8 cellular contexts compared by ENCODE assay signal in genomic region chr10:29658984-29659769, GRCh38. TPM values are rescaled to one million over a fixed set of nuclear protein-coding genes. Genes with fewer than 3 reads are reported as not detected.
DNase-seq lines count a peak whose midpoint lies in the region; ATAC-seq and TF ChIP-seq lines count a peak whose summit lies in the region.

No MANE protein-coding gene starts in this region.

- no peaks in the 10 kb centered on the region for H3K36me3 ChIP-seq in hepatocyte (replicated peaks; ENCODE audit: insufficient read depth, low read depth)

- H4K20me1 ChIP-seq in hepatocyte (ENCODE audit: insufficient read depth, poor library complexity, severe bottlenecking): no peaks in the 10 kb centered on the region

- WGBS in hepatocyte (ENCODE audit: low lambda C conversion rate, missing lambda C conversion rate): 41% methylated on average over 9 of the region's 9 CpGs

- H3K36me3 Mint-ChIP-seq in activated naive CD4-positive, alpha-beta T cell treated with anti-CD3 and anti-CD28 coated beads, Interleukin-2, amount 50 U/mL, for 72 hours: peaks cover 19 to 40% of the 10 kb centered on the region in 2 donors

- peak overlapping the region; percentile 83 for H3K27ac ChIP-seq in hepatocyte

- H3K79me2 ChIP-seq in hepatocyte: peaks cover 31% of the 10 kb centered on the region

- H3K9me2 ChIP-seq in hepatocyte (replicated peaks; ENCODE audit: insufficient read depth): no peaks in the 10 kb centered on the region

- H3K4me2 ChIP-seq in hepatocyte: peak overlapping the region; percentile 51

- no peaks in the 10 kb centered on the region for H3K9me3 ChIP-seq in hepatocyte (ENCODE audit: low read depth)

- no peak overlapping the region for H3K4me3 ChIP-seq in hepatocyte

- H3K27ac Mint-ChIP-seq in activated naive CD4-positive, alpha-beta T cell treated with anti-CD3 and anti-CD28 coated beads, Interleukin-2, amount 50 U/mL, for 72 hours: peak overlapping the region in 1 of 2 donors; percentile 43

- no peaks in the 10 kb centered on the region for H3K27me3 ChIP-seq in hepatocyte

- peaks cover 22% of the 10 kb centered on the region for H3K4me1 ChIP-seq in hepatocyte (ENCODE audit: insufficient read depth)

- H3K9me3 Mint-ChIP-seq in activated naive CD4-positive, alpha-beta T cell treated with anti-CD3 and anti-CD28 coated beads, Interleukin-2, amount 50 U/mL, for 72 hours: peaks cover 0 to 17% of the 10 kb centered on the region in 2 donors

- ATAC-seq in GM18861 (IDR thresholded peaks at IDR 0.05; ENCODE audit: unreplicated experiment) (peak; percentile 99), HG03066 (IDR thresholded peaks at IDR 0.05; ENCODE audit: low read depth, unreplicated experiment) (peak; percentile 98)
- peak; percentile 98 to 99 for ATAC-seq in activated naive CD4-positive, alpha-beta T cell treated with anti-CD3 and anti-CD28 coated beads, Interleukin-2, amount 50 U/mL, for 72 hours

- peak; percentile 25 for TF ChIP-seq CTCF in hepatocyte (IDR thresholded peaks at IDR 0.05; ENCODE audit: poor library complexity)

- no peak overlapping the region for H2AFZ ChIP-seq in hepatocyte

- DNase-seq in 8988T (peak; percentile 63), RPMI7951 (ENCODE audit: low read depth) (peak; percentile 100), hepatocyte (ENCODE audit: low spot score) (peak; percentile 86), NCI-H1417 treated with DMSO at 0.1 percent for 48 hours (lab: John Stamatoyannopoulos, UW) (no peak)
- peak; percentile 51 to 83 for DNase-seq in activated naive CD4-positive, alpha-beta T cell treated with anti-CD3 and anti-CD28 coated beads, Interleukin-2, amount 50 U/mL, for 72 hours (ENCODE audit: low spot score in 2 of 2)
- peak; percentile 71 for DNase-seq in stimulated activated CD4-positive, alpha-beta T cell treated with anti-CD3 and anti-CD28 coated beads, Interleukin-15, amount 100 ng/mL, for 24 hours

RNA-seq across cellular contexts. Expression of gene SVIL, which starts 24.4 kb away (rescaled TPM):
- total RNA-seq in RPMI7951 (2014; rRNA removed; shearing (Covaris generic)): 23.4 and 23.7 TPM in 2 replicates
- total RNA-seq in activated naive CD4-positive, alpha-beta T cell treated with anti-CD3 and anti-CD28 coated beads, Interleukin-2, amount 50 U/mL, for 72 hours: 10 to 100 TPM in 1 of 2 donors, 1 to 10 TPM in 1; 7.4 to 12.4 TPM
- total RNA-seq in hepatocyte: 24.3 and 24.4 TPM in 2 replicates
- polyA plus RNA-seq in hepatocyte: 36.5 and 64.2 TPM in 2 replicates
